In the genomic region with DNA sequence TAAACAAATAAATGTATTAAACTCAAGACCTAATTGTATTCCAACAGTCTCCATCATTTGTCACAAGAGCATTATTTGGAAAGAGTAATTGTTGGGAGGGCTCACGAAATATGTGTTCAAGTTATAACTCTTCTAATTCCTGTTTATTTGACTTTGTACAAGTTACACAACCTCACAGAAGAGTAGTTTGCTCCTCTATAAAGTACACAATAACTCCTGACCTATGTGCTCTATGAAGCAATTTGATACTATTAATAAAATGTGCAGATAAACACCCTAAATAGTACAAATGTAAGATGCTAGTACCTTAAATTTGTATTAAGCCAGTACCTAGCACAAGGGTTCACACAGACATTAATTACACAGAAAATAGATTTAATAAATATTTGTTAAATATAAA, we compare ENCODE assay signal across 22 cellular contexts.
"Had no signal": no experiment of that assay in that cellular context is flagged by ENCODE, and none has a peak within 500 bp of the region (broad histone marks: within the 10 kb centered on the region; RNA-seq: fewer than 3 reads in every experiment).

No MANE protein-coding gene starts in this region.

- H3K9me3 ChIP-seq: SK-N-SH had no signal

- ATAC-seq: Panc1, PC-3 had no signal

- DNase-seq: KBM-7, MV-4-11, NCI-H1048, NCI-H1105, NCI-H1417, NCI-H1436 treated with DMSO at 0.1 percent for 48 hours, NCI-H1694, NCI-H187 treated with DMSO at 0.1 percent for 48 hours, NCI-H2029 treated with DMSO at 0.1 percent for 48 hours, NCI-H2171 treated with DMSO at 0.1 percent for 48 hours, NCI-H345, NCI-H446 treated with DMSO at 0.1 percent for 48 hours, NCI-H524 treated with DMSO at 0.1 percent for 48 hours, NCI-H69, NCI-H774, PC-3, SHP77, SK-N-SH, SW 1271 had no signal

- FAIRE-seq: HTR-8/SVneo had no signal

- H3K27ac ChIP-seq: HL-60 had no signal
